Comparison of ENCODE assay signal across 8 cellular contexts in genomic region chr19:48836089-48837017, GRCh38. TPM values are rescaled to one million over a fixed set of nuclear protein-coding genes. Genes with fewer than 3 reads are reported as not detected.
DNase-seq lines count a peak whose midpoint lies in the region; ATAC-seq, FAIRE-seq and TF ChIP-seq lines count a peak whose summit lies in the region.

HSD17B14 (minus strand) TSS chr19:48836491; CDS start chr19:48836411, 80 bp downstream.

- H3K4me3 ChIP-seq in HepG2 (replicated peaks in 1 of 3; ENCODE audit: insufficient read depth in 1 of 3, low read depth in 2 of 3, low read length in 3 of 3) (peak within 1 kb of the TSS; percentile 39 to 64 (median 50); a peak in 5 of 6 replicates), testis (peak within 1 kb of the TSS; percentile 25 to 40)

- H3K4me1 ChIP-seq in HepG2 (ENCODE audit: insufficient read depth, low read length) (peaks cover 19% of the 10 kb centered on the region), testis (peaks cover 5% of the 10 kb centered on the region)

- POLR2A ChIA-PET in HepG2 (lab: Yijun Ruan, JAX) = interaction anchor here (1.1 kb wide), 1 partner anchor 29 kb away, joined by 6 read pairs; no protein-coding TSS in a partner anchor

- no peaks in the 10 kb centered on the region for H3K9me3 Mint-ChIP-seq in activated CD4-positive, alpha-beta T cell treated with anti-CD3 and anti-CD28 coated beads, Interleukin-2, amount 10 ng/mL, durations not matched to agents 24 days and 14 days

- DNase-seq in activated CD4-positive, alpha-beta T cell treated with anti-CD3 and anti-CD28 coated beads, Interleukin-2, amount 10 ng/mL, durations not matched to agents 24 days and 14 days = no peak
- no peak for DNase-seq in activated CD4-positive, alpha-beta T cell treated with anti-CD3 and anti-CD28 coated beads, Interleukin-2, amount 50 U/mL, for 4 hours
- peak; percentile 50 for DNase-seq in NCI-H510A treated with DMSO at 0.1 percent for 48 hours (lab: John Stamatoyannopoulos, UW)
- DNase-seq in HepG2 (ENCODE audit: low spot score) = no peak
- DNase-seq in testis = no peak
- no peak for DNase-seq in RPMI8226

- peak within 1 kb of the TSS; percentile 80 for H2AFZ ChIP-seq in HepG2 (ENCODE audit: low read length)

- H3K36me3 Mint-ChIP-seq in activated CD4-positive, alpha-beta T cell treated with anti-CD3 and anti-CD28 coated beads, Interleukin-2, amount 10 ng/mL, durations not matched to agents 24 days and 14 days (ENCODE audit: low read depth) = no peaks in the 10 kb centered on the region

- in situ Hi-C loops in HepG2 (cut with HindIII; ENCODE audit: extremely low pct_ligation_motif_present, low pct_unique_long_range_greater_than_20kb) = loop anchor here (5.0 to 10.0 kb wide), 2 partner anchors 39 to 162 kb away; partner anchors contain the start of gene NTN5

- no peaks in the 10 kb centered on the region for H3K79me2 ChIP-seq in HepG2 (ENCODE audit: insufficient read depth, low read length)

- no peak for TF ChIP-seq RAD21 in HepG2 (CRISPR knock-in tag; IDR thresholded peaks at IDR 0.05)

- CTCF ChIA-PET in HepG2 (lab: Yijun Ruan, JAX; ENCODE audit: low intra/inter-chr PET ratio, low total read pairs) = interaction anchor here (1.2 to 1.9 kb wide), 3 partner anchors 41 to 48 kb away, joined by 5 to 27 read pairs (median 7); no protein-coding TSS in a partner anchor

- TF ChIP-seq EP300 in HepG2 (IDR thresholded peaks at IDR 0.05; ENCODE audit: low read depth in 2 of 2, low read length in 2 of 2) = no peak
- TF ChIP-seq EP300 in HepG2 (CRISPR knock-in tag; IDR thresholded peaks at IDR 0.05; ENCODE audit: borderline replicate concordance) = no peak

- no peaks in the 10 kb centered on the region for H3K27me3 ChIP-seq in HepG2 (ENCODE audit: control insufficient read depth in 1 of 2, insufficient read depth in 2 of 2, low read length in 2 of 2)
- H3K27me3 ChIP-seq in testis = no peaks in the 10 kb centered on the region

- peak within 1 kb of the TSS; percentile 76 for H3K27ac Mint-ChIP-seq in activated CD4-positive, alpha-beta T cell treated with anti-CD3 and anti-CD28 coated beads, Interleukin-2, amount 10 ng/mL, durations not matched to agents 24 days and 14 days

- peak within 1 kb of the TSS; percentile 87 for H3K4me3 Mint-ChIP-seq in activated CD4-positive, alpha-beta T cell treated with anti-CD3 and anti-CD28 coated beads, Interleukin-2, amount 10 ng/mL, durations not matched to agents 24 days and 14 days

- H3K27ac ChIP-seq in cingulate gyrus (ENCODE audit: low read depth, low read length) (peak within 1 kb of the TSS; percentile 92), HepG2 (ENCODE audit: extremely low read length, insufficient read depth, low read length) (peak within 1 kb of the TSS; percentile 25), testis (peak within 1 kb of the TSS; percentile 27 to 77)

- peaks cover 20% of the 10 kb centered on the region for H3K4me1 Mint-ChIP-seq in activated CD4-positive, alpha-beta T cell treated with anti-CD3 and anti-CD28 coated beads, Interleukin-2, amount 10 ng/mL, durations not matched to agents 24 days and 14 days

- TF ChIP-seq CTCF in HepG2 (CRISPR knock-in tag; IDR thresholded peaks at IDR 0.05) (no peak), testis (IDR thresholded peaks at IDR 0.05) (peak in 1 of 3 experiments; percentile 22)

- H3K27me3 Mint-ChIP-seq in activated CD4-positive, alpha-beta T cell treated with anti-CD3 and anti-CD28 coated beads, Interleukin-2, amount 10 ng/mL, durations not matched to agents 24 days and 14 days = peaks cover 8% of the 10 kb centered on the region

- TF ChIP-seq POLR2A in HepG2 (IDR thresholded peaks at IDR 0.05; ENCODE audit: insufficient read depth in 1 of 2, low read depth in 2 of 2, low read length in 2 of 2) (0 out of 4 replicates have a peak, but pooled peaks of 1 of the 2 experiments have one; percentile 19), testis (IDR thresholded peaks at IDR 0.05) (no peak)

- intact Hi-C loops in activated CD4-positive, alpha-beta T cell treated with anti-CD3 and anti-CD28 coated beads, Interleukin-2, amount 10 ng/mL, durations not matched to agents 24 days and 14 days (cut with micrococcal nuclease) = no loop called here
- intact Hi-C loops in HepG2 (cut with micrococcal nuclease; ENCODE audit: unreplicated experiment) (no loop called here), testis (cut with DNase I; ENCODE audit: low total_unique reads) (no loop called here)

- no peaks in the 10 kb centered on the region for H4K20me1 ChIP-seq in HepG2 (ENCODE audit: insufficient read depth, low read length)

- peaks cover 0 to 2% of the 10 kb centered on the region in 2 experiments; a peak in 1 of 5 replicates for H3K36me3 ChIP-seq in HepG2 (replicated peaks in 1 of 2; ENCODE audit: control insufficient read depth in 1 of 2, insufficient read depth in 2 of 2, low read length in 2 of 2)
- no peaks in the 10 kb centered on the region for H3K36me3 ChIP-seq in testis (ENCODE audit: low read depth, missing control alignments)

- no TSS peak for BruUV-seq in HepG2 (replicated peaks; lab: Mats Ljungman, UMichigan)

- H3K9me3 ChIP-seq in HepG2 (ENCODE audit: low read length) = no peaks in the 10 kb centered on the region
- no peaks in the 10 kb centered on the region for H3K9me3 ChIP-seq in testis

- WGBS in HepG2 (ENCODE audit: low lambda C conversion rate) = 50% methylated on average over 32 of the region's 35 CpGs
- 19 to 20% methylated on average over 35 of the region's 35 CpGs for WGBS in testis, 2 donors

- no peak for FAIRE-seq in HepG2 (lab: Jason Lieb, UNC)

- peak; percentile 63 for ATAC-seq in HepG2
- no peak for ATAC-seq in HG02763 (IDR thresholded peaks at IDR 0.05; ENCODE audit: unreplicated experiment)

- H3K9ac ChIP-seq in HepG2 (ENCODE audit: insufficient read depth, low read depth, low read length) = peak within 1 kb of the TSS; percentile 27; the same call in 1 of the 2 replicates

- H3K4me2 ChIP-seq in HepG2 (ENCODE audit: low read depth, low read length) = peak within 1 kb of the TSS; percentile 85

TF ChIP-seq in HepG2, 621 proteins besides CTCF, POLR2A, EP300 and RAD21 (continues in another document):
- TF ChIP-seq NPAS2 (CRISPR knock-in tag; IDR thresholded peaks at IDR 0.05; ENCODE audit: borderline replicate concordance) (no peak), SALL1 (CRISPR knock-in tag; IDR thresholded peaks at IDR 0.05) (no peak; the same call in 1 of the 2 replicates), MTA1 (CRISPR knock-in tag; IDR thresholded peaks at IDR 0.05; ENCODE audit: borderline replicate concordance) (0 out of 2 replicates have a peak, but pooled peaks have one; percentile 35), TBX3 (IDR thresholded peaks at IDR 0.05; ENCODE audit: borderline replicate concordance) (no peak), ZNF614 (CRISPR knock-in tag; IDR thresholded peaks at IDR 0.05; ENCODE audit: borderline replicate concordance) (no peak), USF2 (IDR thresholded peaks at IDR 0.05; ENCODE audit: low read depth, low read length) (no peak), USF2 (CRISPR knock-in tag; IDR thresholded peaks at IDR 0.05; ENCODE audit: borderline replicate concordance) (0 out of 2 replicates have a peak, but pooled peaks have one; percentile 35), ZNF230 (CRISPR knock-in tag; IDR thresholded peaks at IDR 0.05) (0 out of 2 replicates have a peak, but pooled peaks have one; percentile 56), ZKSCAN8 (CRISPR knock-in tag; IDR thresholded peaks at IDR 0.05; ENCODE audit: borderline replicate concordance) (no peak)

RNA-seq across cellular contexts. Expression of gene HSD17B14, which starts in this region (rescaled TPM):
- 0.44 and 0.47 TPM in 2 replicates for total RNA-seq in activated CD4-positive, alpha-beta T cell treated with anti-CD3 and anti-CD28 coated beads, Interleukin-2, amount 10 ng/mL, durations not matched to agents 24 days and 14 days
- total RNA-seq in HepG2 (2016; rRNA removed; fragmentation: Illumina TruSeq; extraction: Trizol) (0.53 and 0.58 TPM in 2 replicates), testis (10 to 100 TPM in 1 of 2 donors, 1 to 10 TPM in 1; 5.6 to 11.9 TPM)
- total RNA-seq in HepG2 (2016; cell fraction: cytosol; rRNA removed; fragmentation: Illumina TruSeq; extraction: Trizol; ENCODE audit: low read depth) = 0.44 TPM in 1 of 2 replicates, not detected in the other
- total RNA-seq in HepG2 (2016; cell fraction: insoluble cytoplasmic fraction; rRNA removed; fragmentation: Illumina TruSeq; extraction: Trizol) = 0.64 and 0.97 TPM in 2 replicates
- total RNA-seq in HepG2 (2016; cell fraction: membrane; rRNA removed; fragmentation: Illumina TruSeq; extraction: Trizol) = 0.34 and 0.49 TPM in 2 replicates
- not detected in 2 replicates for total RNA-seq in HepG2 (2016; cell fraction: nucleus; rRNA removed; fragmentation: Illumina TruSeq; extraction: Trizol)
- polyA plus RNA-seq in HepG2 (2011; rRNA removed) (1.2 and 1.8 TPM in 2 replicates), testis (ENCODE audit: insufficient read depth, low read depth, low replicate concordance) (8.8 TPM)
- polyA plus RNA-seq in HepG2 (2011; cell fraction: cytosol; rRNA removed) = 1.4 and 1.5 TPM in 2 replicates
- polyA plus RNA-seq in HepG2 (2011; cell fraction: nucleus; rRNA removed) = 3.6 and 4.3 TPM in 2 replicates
- polyA plus RNA-seq in HepG2 (2012) = 0.72 and 0.89 TPM in 2 replicates
- polyA plus RNA-seq in HepG2 (2016; cell fraction: cytosol; fragmentation: Illumina TruSeq; extraction: Trizol; ENCODE audit: low read depth) = 0.35 and 0.58 TPM in 2 replicates
- polyA plus RNA-seq in HepG2 (2016; cell fraction: insoluble cytoplasmic fraction; fragmentation: Illumina TruSeq; extraction: Trizol; ENCODE audit: low read depth) = 1.1 TPM in 2 replicates
- polyA plus RNA-seq in HepG2 (2016; cell fraction: membrane; fragmentation: Illumina TruSeq; extraction: Trizol; ENCODE audit: low read depth) = 0.64 and 0.69 TPM in 2 replicates
- polyA plus RNA-seq in HepG2 (2016; cell fraction: nucleus; fragmentation: Illumina TruSeq; extraction: Trizol; ENCODE audit: insufficient read depth, low read depth) = 0.97 and 0.98 TPM in 2 replicates
- polyA minus RNA-seq in HepG2 (2011; rRNA and poly(A)+ RNA removed; ENCODE audit: low replicate concordance) = 0.33 and 0.62 TPM in 2 replicates
- polyA minus RNA-seq in HepG2 (2011; cell fraction: cytosol; rRNA and poly(A)+ RNA removed) = not detected in 2 replicates
- 0.77 and 2.0 TPM in 2 replicates for polyA minus RNA-seq in HepG2 (2011; cell fraction: nucleus; rRNA and poly(A)+ RNA removed)

Comparison
In these comparisons a context has a peak if more than half of its experiments do, and no peak if none do; other contexts are left out.
1. H3K27ac ChIP-seq: peak in every context shown above with its lines; median percentile 92 in cingulate gyrus; 52 in testis; 25 in HepG2.